1 cellular context compared by ENCODE assay signal in the genomic region with DNA sequence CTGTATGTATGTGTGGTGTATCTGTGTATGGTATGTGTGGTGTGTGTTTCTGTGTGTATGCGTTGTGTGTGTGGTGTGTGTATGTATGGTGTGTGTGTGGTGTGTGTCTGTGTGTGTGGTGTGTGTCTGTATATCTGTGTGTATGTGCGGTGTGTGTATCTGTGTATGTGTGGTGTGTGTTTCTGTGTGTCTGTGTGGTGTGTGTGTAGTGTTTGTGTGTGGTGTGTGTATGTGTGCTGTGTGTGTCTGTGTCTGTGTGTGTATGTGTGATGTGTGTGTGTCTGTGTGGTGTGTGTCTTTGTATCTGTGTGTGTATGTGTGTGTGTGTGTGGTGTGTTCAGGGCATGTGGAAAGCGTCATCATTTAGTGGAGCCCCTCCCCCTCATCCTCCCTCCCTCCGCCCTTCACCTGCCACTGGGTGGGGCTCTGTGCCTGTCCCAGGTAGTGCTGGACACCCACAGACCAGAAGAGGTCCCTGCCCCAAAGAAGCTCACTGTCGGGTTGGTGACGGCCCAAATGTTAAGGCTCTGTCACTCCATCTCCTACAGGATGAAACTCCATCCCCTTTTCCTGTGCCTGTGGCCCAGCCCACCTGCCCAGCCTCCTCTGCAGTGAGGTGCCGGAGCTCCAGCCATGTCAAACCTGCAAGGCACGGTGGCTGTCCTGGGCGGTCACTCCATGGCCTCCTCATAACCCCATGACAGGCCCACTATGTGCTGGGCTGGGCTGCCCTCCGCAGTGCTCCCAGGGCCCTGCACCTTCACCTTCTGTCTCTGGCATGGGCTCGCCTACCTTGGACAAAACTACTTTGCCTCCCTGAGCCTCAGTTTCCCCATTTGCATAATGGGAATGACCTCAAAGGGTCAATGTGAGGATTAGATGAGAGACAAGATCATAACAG.
TF ChIP-seq lines count a peak whose summit lies in the region.

No MANE protein-coding gene starts in this region.

TF ChIP-seq in GM23338, 12 proteins besides CTCF, POLR2A, EP300 and RAD21 (continued from another document):
- TF ChIP-seq, protein P1, sequence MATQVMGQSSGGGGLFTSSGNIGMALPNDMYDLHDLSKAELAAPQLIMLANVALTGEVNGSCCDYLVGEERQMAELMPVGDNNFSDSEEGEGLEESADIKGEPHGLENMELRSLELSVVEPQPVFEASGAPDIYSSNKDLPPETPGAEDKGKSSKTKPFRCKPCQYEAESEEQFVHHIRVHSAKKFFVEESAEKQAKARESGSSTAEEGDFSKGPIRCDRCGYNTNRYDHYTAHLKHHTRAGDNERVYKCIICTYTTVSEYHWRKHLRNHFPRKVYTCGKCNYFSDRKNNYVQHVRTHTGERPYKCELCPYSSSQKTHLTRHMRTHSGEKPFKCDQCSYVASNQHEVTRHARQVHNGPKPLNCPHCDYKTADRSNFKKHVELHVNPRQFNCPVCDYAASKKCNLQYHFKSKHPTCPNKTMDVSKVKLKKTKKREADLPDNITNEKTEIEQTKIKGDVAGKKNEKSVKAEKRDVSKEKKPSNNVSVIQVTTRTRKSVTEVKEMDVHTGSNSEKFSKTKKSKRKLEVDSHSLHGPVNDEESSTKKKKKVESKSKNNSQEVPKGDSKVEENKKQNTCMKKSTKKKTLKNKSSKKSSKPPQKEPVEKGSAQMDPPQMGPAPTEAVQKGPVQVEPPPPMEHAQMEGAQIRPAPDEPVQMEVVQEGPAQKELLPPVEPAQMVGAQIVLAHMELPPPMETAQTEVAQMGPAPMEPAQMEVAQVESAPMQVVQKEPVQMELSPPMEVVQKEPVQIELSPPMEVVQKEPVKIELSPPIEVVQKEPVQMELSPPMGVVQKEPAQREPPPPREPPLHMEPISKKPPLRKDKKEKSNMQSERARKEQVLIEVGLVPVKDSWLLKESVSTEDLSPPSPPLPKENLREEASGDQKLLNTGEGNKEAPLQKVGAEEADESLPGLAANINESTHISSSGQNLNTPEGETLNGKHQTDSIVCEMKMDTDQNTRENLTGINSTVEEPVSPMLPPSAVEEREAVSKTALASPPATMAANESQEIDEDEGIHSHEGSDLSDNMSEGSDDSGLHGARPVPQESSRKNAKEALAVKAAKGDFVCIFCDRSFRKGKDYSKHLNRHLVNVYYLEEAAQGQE (IDR thresholded peaks at IDR 0.05; ENCODE audit: unreplicated experiment), result no peak
- TF ChIP-seq NANOG (IDR thresholded peaks at IDR 0.05; ENCODE audit: borderline replicate concordance) (no peak), STAT1 (IDR thresholded peaks at IDR 0.05; ENCODE audit: unreplicated experiment) (no peak), ZNF331 (CRISPR knock-in tag; IDR thresholded peaks at IDR 0.05; ENCODE audit: low read depth) (no peak), JUNB (IDR thresholded peaks at IDR 0.05; ENCODE audit: unreplicated experiment) (no peak), ZNF114 (CRISPR knock-in tag; IDR thresholded peaks at IDR 0.05) (no peak), EZH2 (IDR thresholded peaks at IDR 0.05; ENCODE audit: low read depth, unreplicated experiment) (no peak), EZH2phosphoT487 (IDR thresholded peaks at IDR 0.05; ENCODE audit: unreplicated experiment) (no peak), CREB1 (CRISPR knock-in tag; IDR thresholded peaks at IDR 0.05; ENCODE audit: low read depth) (no peak)
- TF ChIP-seq, protein P2, sequence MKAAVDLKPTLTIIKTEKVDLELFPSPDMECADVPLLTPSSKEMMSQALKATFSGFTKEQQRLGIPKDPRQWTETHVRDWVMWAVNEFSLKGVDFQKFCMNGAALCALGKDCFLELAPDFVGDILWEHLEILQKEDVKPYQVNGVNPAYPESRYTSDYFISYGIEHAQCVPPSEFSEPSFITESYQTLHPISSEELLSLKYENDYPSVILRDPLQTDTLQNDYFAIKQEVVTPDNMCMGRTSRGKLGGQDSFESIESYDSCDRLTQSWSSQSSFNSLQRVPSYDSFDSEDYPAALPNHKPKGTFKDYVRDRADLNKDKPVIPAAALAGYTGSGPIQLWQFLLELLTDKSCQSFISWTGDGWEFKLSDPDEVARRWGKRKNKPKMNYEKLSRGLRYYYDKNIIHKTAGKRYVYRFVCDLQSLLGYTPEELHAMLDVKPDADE (IDR thresholded peaks at IDR 0.05), result no peak
- TF ChIP-seq, protein P3, sequence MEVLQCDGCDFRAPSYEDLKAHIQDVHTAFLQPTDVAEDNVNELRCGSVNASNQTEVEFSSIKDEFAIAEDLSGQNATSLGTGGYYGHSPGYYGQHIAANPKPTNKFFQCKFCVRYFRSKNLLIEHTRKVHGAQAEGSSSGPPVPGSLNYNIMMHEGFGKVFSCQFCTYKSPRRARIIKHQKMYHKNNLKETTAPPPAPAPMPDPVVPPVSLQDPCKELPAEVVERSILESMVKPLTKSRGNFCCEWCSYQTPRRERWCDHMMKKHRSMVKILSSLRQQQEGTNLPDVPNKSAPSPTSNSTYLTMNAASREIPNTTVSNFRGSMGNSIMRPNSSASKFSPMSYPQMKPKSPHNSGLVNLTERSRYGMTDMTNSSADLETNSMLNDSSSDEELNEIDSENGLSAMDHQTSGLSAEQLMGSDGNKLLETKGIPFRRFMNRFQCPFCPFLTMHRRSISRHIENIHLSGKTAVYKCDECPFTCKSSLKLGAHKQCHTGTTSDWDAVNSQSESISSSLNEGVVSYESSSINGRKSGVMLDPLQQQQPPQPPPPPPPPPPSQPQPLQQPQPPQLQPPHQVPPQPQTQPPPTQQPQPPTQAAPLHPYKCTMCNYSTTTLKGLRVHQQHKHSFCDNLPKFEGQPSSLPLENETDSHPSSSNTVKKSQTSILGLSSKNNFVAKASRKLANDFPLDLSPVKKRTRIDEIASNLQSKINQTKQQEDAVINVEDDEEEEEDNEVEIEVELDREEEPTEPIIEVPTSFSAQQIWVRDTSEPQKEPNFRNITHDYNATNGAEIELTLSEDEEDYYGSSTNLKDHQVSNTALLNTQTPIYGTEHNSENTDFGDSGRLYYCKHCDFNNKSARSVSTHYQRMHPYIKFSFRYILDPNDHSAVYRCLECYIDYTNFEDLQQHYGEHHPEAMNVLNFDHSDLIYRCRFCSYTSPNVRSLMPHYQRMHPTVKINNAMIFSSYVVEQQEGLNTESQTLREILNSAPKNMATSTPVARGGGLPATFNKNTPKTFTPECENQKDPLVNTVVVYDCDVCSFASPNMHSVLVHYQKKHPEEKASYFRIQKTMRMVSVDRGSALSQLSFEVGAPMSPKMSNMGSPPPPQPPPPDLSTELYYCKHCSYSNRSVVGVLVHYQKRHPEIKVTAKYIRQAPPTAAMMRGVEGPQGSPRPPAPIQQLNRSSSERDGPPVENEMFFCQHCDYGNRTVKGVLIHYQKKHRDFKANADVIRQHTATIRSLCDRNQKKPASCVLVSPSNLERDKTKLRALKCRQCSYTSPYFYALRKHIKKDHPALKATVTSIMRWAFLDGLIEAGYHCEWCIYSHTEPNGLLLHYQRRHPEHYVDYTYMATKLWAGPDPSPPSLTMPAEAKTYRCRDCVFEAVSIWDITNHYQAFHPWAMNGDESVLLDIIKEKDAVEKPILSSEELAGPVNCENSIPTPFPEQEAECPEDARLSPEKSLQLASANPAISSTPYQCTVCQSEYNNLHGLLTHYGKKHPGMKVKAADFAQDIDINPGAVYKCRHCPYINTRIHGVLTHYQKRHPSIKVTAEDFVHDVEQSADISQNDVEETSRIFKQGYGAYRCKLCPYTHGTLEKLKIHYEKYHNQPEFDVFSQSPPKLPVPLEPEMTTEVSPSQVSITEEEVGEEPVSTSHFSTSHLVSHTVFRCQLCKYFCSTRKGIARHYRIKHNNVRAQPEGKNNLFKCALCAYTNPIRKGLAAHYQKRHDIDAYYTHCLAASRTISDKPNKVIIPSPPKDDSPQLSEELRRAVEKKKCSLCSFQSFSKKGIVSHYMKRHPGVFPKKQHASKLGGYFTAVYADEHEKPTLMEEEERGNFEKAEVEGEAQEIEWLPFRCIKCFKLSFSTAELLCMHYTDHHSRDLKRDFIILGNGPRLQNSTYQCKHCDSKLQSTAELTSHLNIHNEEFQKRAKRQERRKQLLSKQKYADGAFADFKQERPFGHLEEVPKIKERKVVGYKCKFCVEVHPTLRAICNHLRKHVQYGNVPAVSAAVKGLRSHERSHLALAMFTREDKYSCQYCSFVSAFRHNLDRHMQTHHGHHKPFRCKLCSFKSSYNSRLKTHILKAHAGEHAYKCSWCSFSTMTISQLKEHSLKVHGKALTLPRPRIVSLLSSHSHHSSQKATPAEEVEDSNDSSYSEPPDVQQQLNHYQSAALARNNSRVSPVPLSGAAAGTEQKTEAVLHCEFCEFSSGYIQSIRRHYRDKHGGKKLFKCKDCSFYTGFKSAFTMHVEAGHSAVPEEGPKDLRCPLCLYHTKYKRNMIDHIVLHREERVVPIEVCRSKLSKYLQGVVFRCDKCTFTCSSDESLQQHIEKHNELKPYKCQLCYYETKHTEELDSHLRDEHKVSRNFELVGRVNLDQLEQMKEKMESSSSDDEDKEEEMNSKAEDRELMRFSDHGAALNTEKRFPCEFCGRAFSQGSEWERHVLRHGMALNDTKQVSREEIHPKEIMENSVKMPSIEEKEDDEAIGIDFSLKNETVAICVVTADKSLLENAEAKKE (CRISPR knock-in tag; IDR thresholded peaks at IDR 0.05), result no peak
TF ChIP-seq in GM23338: peak in this region for 0.
